ENCODE assay signal across 10 cellular contexts in the genomic region with DNA sequence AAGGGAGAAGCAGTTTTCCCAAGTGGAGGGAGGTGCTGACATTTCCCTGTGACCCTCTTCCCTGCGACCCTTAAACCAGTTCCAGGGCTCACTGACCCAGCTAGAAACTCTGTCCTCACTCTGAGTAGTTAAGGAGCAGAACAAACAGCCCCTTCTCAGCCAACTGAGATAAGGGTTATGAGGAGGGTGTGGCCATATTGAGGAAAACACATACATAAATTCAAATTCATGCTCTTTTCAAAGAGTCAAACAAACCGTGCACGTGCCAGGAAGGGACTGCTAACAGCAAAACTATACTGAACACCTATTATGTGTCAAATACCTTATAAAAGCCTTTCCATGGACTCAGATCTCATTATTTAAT. TPM values are rescaled to one million over a fixed set of nuclear protein-coding genes. Genes with fewer than 3 reads are reported as not detected.
DNase-seq lines count a peak whose midpoint lies in the region; ATAC-seq and TF ChIP-seq lines count a peak whose summit lies in the region.
"Had no signal": no experiment of that assay in that cellular context is flagged by ENCODE, and none has a peak within 500 bp of the region (broad histone marks: within the 10 kb centered on the region; RNA-seq: fewer than 3 reads in every experiment).

No MANE protein-coding gene starts in this region.

- H3K4me3 ChIP-seq in Peyer's patch = no peak overlapping the region
- H3K4me3 ChIP-seq in esophagus (ENCODE audit: low read depth in 1 of 2, low read length in 2 of 2) = no peak overlapping the region

- H3K4me3 Mint-ChIP-seq in stimulated activated naive CD8-positive, alpha-beta T cell treated with anti-CD3 and anti-CD28 coated beads, Interleukin-15, amount 100 ng/mL, for 72 hours = peak overlapping the region; percentile 42 to 51

- no peak overlapping the region for H3K27ac Mint-ChIP-seq in stimulated activated naive CD8-positive, alpha-beta T cell treated with anti-CD3 and anti-CD28 coated beads, Interleukin-15, amount 100 ng/mL, for 72 hours

- H3K27me3 ChIP-seq in Peyer's patch (no peaks in the 10 kb centered on the region), esophagus (ENCODE audit: control insufficient read depth in 1 of 2, insufficient read depth in 2 of 2, low read length in 2 of 2) (no peaks in the 10 kb centered on the region)

- no peak for TF ChIP-seq CTCF in Peyer's patch (IDR thresholded peaks at IDR 0.05)

- H3K4me1 ChIP-seq in Peyer's patch (peaks cover 4 to 77% (median 46%) of the 10 kb centered on the region in 4 donors), esophagus (ENCODE audit: control insufficient read depth in 2 of 2, insufficient read depth in 2 of 2, low read length in 1 of 2) (peaks cover 4 to 6% of the 10 kb centered on the region in 2 donors)

- DNase-seq in HuH-7 (ENCODE audit: low spot score) (peak; percentile 51), Peyer's patch (no peak), OCI-M2 (lab: John Stamatoyannopoulos, UW; ENCODE audit: unreplicated experiment) (no peak)
- no peak for DNase-seq in stimulated activated naive CD8-positive, alpha-beta T cell treated with anti-CD3 and anti-CD28 coated beads, Interleukin-15, amount 100 ng/mL, for 72 hours
- DNase-seq in effector CD8-positive, alpha-beta T cell (lab: John Stamatoyannopoulos, UW) = no peak
- DNase-seq: KG1; NCI-H524 treated with DMSO at 0.1 percent for 48 hours; stimulated activated CD4-positive, alpha-beta T cell treated with anti-CD3 and anti-CD28 coated beads, Interleukin-4, amount 100 ng/mL, for 1 hour had no signal

- peaks cover 100% of the 10 kb centered on the region for H3K4me1 Mint-ChIP-seq in stimulated activated naive CD8-positive, alpha-beta T cell treated with anti-CD3 and anti-CD28 coated beads, Interleukin-15, amount 100 ng/mL, for 72 hours

- H3K9me3 Mint-ChIP-seq in stimulated activated naive CD8-positive, alpha-beta T cell treated with anti-CD3 and anti-CD28 coated beads, Interleukin-15, amount 100 ng/mL, for 72 hours = no peaks in the 10 kb centered on the region

- ATAC-seq in stimulated activated naive CD8-positive, alpha-beta T cell treated with anti-CD3 and anti-CD28 coated beads, Interleukin-15, amount 100 ng/mL, for 72 hours = no peak
- ATAC-seq in HG02870 (IDR thresholded peaks at IDR 0.05; ENCODE audit: unreplicated experiment) = no peak

- H3K27ac ChIP-seq in Peyer's patch (peak overlapping the region; percentile 27 to 83 (median 66)), esophagus (ENCODE audit: low read depth in 2 of 2, low read length in 1 of 2) (peak overlapping the region; percentile 4 to 52)

- H3K9me3 ChIP-seq in Peyer's patch (no peaks in the 10 kb centered on the region), esophagus (ENCODE audit: control insufficient read depth in 2 of 2, insufficient read depth in 1 of 2, low read depth in 1 of 2, low read length in 1 of 2) (no peaks in the 10 kb centered on the region)

- WGBS in esophagus, 2 donors = 20 to 31% methylated on average over 3 of the region's 3 CpGs

- no peaks in the 10 kb centered on the region for H3K27me3 Mint-ChIP-seq in stimulated activated naive CD8-positive, alpha-beta T cell treated with anti-CD3 and anti-CD28 coated beads, Interleukin-15, amount 100 ng/mL, for 72 hours

- no peak for TF ChIP-seq POLR2A in Peyer's patch (IDR thresholded peaks at IDR 0.05)

- H3K36me3 ChIP-seq in Peyer's patch (no peaks in the 10 kb centered on the region), esophagus (ENCODE audit: control insufficient read depth in 2 of 2, insufficient read depth in 2 of 2, low read length in 1 of 2) (peaks cover 0 to 2% of the 10 kb centered on the region in 2 donors)

RNA-seq across cellular contexts. Expression of a gene that starts 4.9 kb away (rescaled TPM):
- total RNA-seq in Peyer's patch = 100 to 1,000 TPM in 1 of 4 donors, 10 to 100 TPM in 3; 41.7 to 174 (median 75.0) TPM
- 1 to 10 TPM; 5.8 to 8.3 TPM for polyA plus RNA-seq in esophagus
